8 cellular contexts compared by ENCODE assay signal in genomic region chr20:37524859-37525708, GRCh38. TPM values are rescaled to one million over a fixed set of nuclear protein-coding genes. Genes with fewer than 3 reads are reported as not detected.
DNase-seq lines count a peak whose midpoint lies in the region; ATAC-seq and TF ChIP-seq lines count a peak whose summit lies in the region.

No MANE protein-coding gene starts in this region.

- peak overlapping the region; percentile 57 to 96 (median 90) for H3K4me3 Mint-ChIP-seq in CD4-positive, alpha-beta memory T cell
- H3K4me3 Mint-ChIP-seq in IgD-negative memory B cell (peak overlapping the region; percentile 46 to 97 (median 91)), brain (peak overlapping the region; percentile 86 to 100 (median 92)), nephron (peak overlapping the region; percentile 98 to 100 (median 99))

- H3K9me3 Mint-ChIP-seq in CD4-positive, alpha-beta memory T cell, result peaks cover 0 to 2% (median 0%) of the 10 kb centered on the region in 8 donors
- H3K9me3 Mint-ChIP-seq in IgD-negative memory B cell (no peaks in the 10 kb centered on the region), brain (peaks cover 3 to 38% (median 17%) of the 10 kb centered on the region in 5 experiments), nephron (no peaks in the 10 kb centered on the region)

- peaks cover 8 to 15% of the 10 kb centered on the region in 2 donors for H3K36me3 Mint-ChIP-seq in CD4-positive, alpha-beta memory T cell
- H3K36me3 Mint-ChIP-seq in IgD-negative memory B cell (peaks cover 4% of the 10 kb centered on the region), brain (peaks cover 64% of the 10 kb centered on the region), nephron (ENCODE audit: low read depth) (peaks cover 28% of the 10 kb centered on the region)

- intact Hi-C loops in CD4-positive, alpha-beta memory T cell (cut with micrococcal nuclease), result loop anchor here (5.0 kb wide), 3 partner anchors 167 to 428 kb away; partner anchors contain the start of genes CTNNBL1, MANBAL and RBL1

- ATAC-seq in GM18870 (IDR thresholded peaks at IDR 0.05; ENCODE audit: unreplicated experiment), result no peak

- CTCF ChIA-PET in CD4-positive, alpha-beta memory T cell (lab: Charles Lee; ENCODE audit: partially characterized antibody), result no interaction called here

- H3K4me1 ChIP-seq in CD4-positive, alpha-beta memory T cell (ENCODE audit: insufficient read depth, low read length), result peaks cover 43% of the 10 kb centered on the region

- H3K4me3 ChIP-seq in CD4-positive, alpha-beta memory T cell (ENCODE audit: low read length in 2 of 2), result no peak overlapping the region

- DNase-seq in CD4-positive, alpha-beta memory T cell, result peak in 1 of 5 donors; percentile 62
- DNase-seq in NCI-H748 treated with DMSO at 0.1 percent for 48 hours (lab: John Stamatoyannopoulos, UW) (no peak), SHP77 (lab: John Stamatoyannopoulos, UW) (no peak), activated gamma-delta T cell treated with Interleukin-2 at 50 U/mL for 16 hours (no peak)

- H3K36me3 ChIP-seq in CD4-positive, alpha-beta memory T cell (ENCODE audit: insufficient read depth, low read length), result no peaks in the 10 kb centered on the region

- H3K27ac Mint-ChIP-seq in CD4-positive, alpha-beta memory T cell, result peak overlapping the region; percentile 38 to 84 (median 62)
- peak overlapping the region in 2 of 3 donors; percentile 19 to 97 for H3K27ac Mint-ChIP-seq in IgD-negative memory B cell
- peak overlapping the region in 4 of 5 experiments; percentile 44 to 100 (median 96) for H3K27ac Mint-ChIP-seq in brain
- H3K27ac Mint-ChIP-seq in nephron, result peak overlapping the region; percentile 99 to 100 (median 100)

- TF ChIP-seq CTCF in brain (conservative IDR thresholded peaks at IDR 0.05) (no peak), nephron (IDR thresholded peaks at IDR 0.05; ENCODE audit: unreplicated experiment in 3 of 3) (no peak)

- peaks cover 37 to 76% (median 61%) of the 10 kb centered on the region in 4 donors for H3K4me1 Mint-ChIP-seq in CD4-positive, alpha-beta memory T cell
- H3K4me1 Mint-ChIP-seq in IgD-negative memory B cell (peaks cover 17 to 43% (median 35%) of the 10 kb centered on the region in 3 donors), brain (peaks cover 67% of the 10 kb centered on the region), nephron (peaks cover 47% of the 10 kb centered on the region)

- no peaks in the 10 kb centered on the region for H3K9me3 ChIP-seq in CD4-positive, alpha-beta memory T cell (ENCODE audit: control insufficient read depth in 1 of 2, low read length in 2 of 2)

- H3K27me3 ChIP-seq in CD4-positive, alpha-beta memory T cell (ENCODE audit: insufficient read depth, low read length), result no peaks in the 10 kb centered on the region

- H3K27ac ChIP-seq in CD4-positive, alpha-beta memory T cell (ENCODE audit: low read depth, low read length), result no peak overlapping the region

- POLR2A ChIA-PET in CD4-positive, alpha-beta memory T cell (lab: Charles Lee; ENCODE audit: partially characterized antibody), result no interaction called here

- no peaks in the 10 kb centered on the region for H3K27me3 Mint-ChIP-seq in CD4-positive, alpha-beta memory T cell
- no peaks in the 10 kb centered on the region for H3K27me3 Mint-ChIP-seq in IgD-negative memory B cell
- H3K27me3 Mint-ChIP-seq in brain, result peaks cover 22% of the 10 kb centered on the region
- peaks cover 3% of the 10 kb centered on the region for H3K27me3 Mint-ChIP-seq in nephron (ENCODE audit: low read depth)

RNA-seq across cellular contexts. Expression of gene BLCAP, which starts 2.6 kb away (rescaled TPM):
- 10 to 100 TPM; 81.7 to 87.5 TPM for total RNA-seq in CD4-positive, alpha-beta memory T cell
- polyA plus RNA-seq in CD4-positive, alpha-beta memory T cell, result 10 to 100 TPM; 63.7 to 97.4 TPM
- 112 TPM for polyA plus RNA-seq in IgD-negative memory B cell
- polyA plus RNA-seq in brain (ENCODE audit: insufficient read depth, low read depth, low replicate concordance), result 201 TPM

RNA-seq across cellular contexts. Expression of gene NNAT, which starts 4.0 kb away (rescaled TPM):
- total RNA-seq in CD4-positive, alpha-beta memory T cell, result not detected
- not detected for polyA plus RNA-seq in CD4-positive, alpha-beta memory T cell
- polyA plus RNA-seq in IgD-negative memory B cell, result not detected
- 26.3 TPM for polyA plus RNA-seq in brain (ENCODE audit: insufficient read depth, low read depth, low replicate concordance)

Comparison
In these comparisons a context has a peak if more than half of its experiments do, and no peak if none do; other contexts are left out.
1. RNA of gene NNAT, which starts 4.0 kb away (polyA plus RNA-seq): 26.3 TPM in brain (single experiment); not detected in IgD-negative memory B cell (single experiment) and not detected in CD4-positive, alpha-beta memory T cell; every median in the first group is over 10 times any median in the second.
2. Peak in every context shown above with its lines, with median percentiles within 50 percentile points of each other: H3K27ac Mint-ChIP-seq and H3K4me3 Mint-ChIP-seq.